ENCODE assay signal across 10 cellular contexts in genomic region chr2:230794472-230794871, GRCh38.
DNase-seq lines count a peak whose midpoint lies in the region; ATAC-seq, FAIRE-seq and TF ChIP-seq lines count a peak whose summit lies in the region.
"Had no signal": no experiment of that assay in that cellular context is flagged by ENCODE, and none has a peak within 500 bp of the region (broad histone marks: within the 10 kb centered on the region; RNA-seq: fewer than 3 reads in every experiment).

No MANE protein-coding gene starts in this region.

- in situ Hi-C loops in mammary epithelial cell (cut with MboI; ENCODE audit: low sequenced_read_pairs in 2 of 2), result no loop called here

- dilution Hi-C loops in mammary epithelial cell (cut with HindIII; ENCODE audit: low sequenced_read_pairs), result loop anchor here (5.0 kb wide), 1 partner anchor 82 kb away; the partner anchor contains the start of gene CAB39

- H3K27me3 ChIP-seq in Peyer's patch (no peaks in the 10 kb centered on the region), mammary epithelial cell (ENCODE audit: insufficient read depth, low read length) (no peaks in the 10 kb centered on the region), osteoblast (ENCODE audit: insufficient read depth, low read length) (no peaks in the 10 kb centered on the region)

- H3K4me3 ChIP-seq in Peyer's patch, result no peak overlapping the region
- H3K4me3 ChIP-seq in mammary epithelial cell (replicated peaks in 1 of 3; ENCODE audit: insufficient read depth in 1 of 3, low read depth in 2 of 3, low read length in 3 of 3), result peak overlapping the region in 1 of 3 experiments; percentile 9
- H3K4me3 ChIP-seq in osteoblast (ENCODE audit: insufficient read depth, low read length), result peak overlapping the region; percentile 39

- no peak for ATAC-seq in GM21786 (IDR thresholded peaks at IDR 0.05; ENCODE audit: unreplicated experiment)

- H3K36me3 Mint-ChIP-seq in CD14-positive monocyte, result peaks cover 48 to 52% of the 10 kb centered on the region in 2 donors

- peaks cover 57% of the 10 kb centered on the region for H3K4me1 Mint-ChIP-seq in CD14-positive monocyte

- H3K36me3 ChIP-seq in Peyer's patch (peaks cover 0 to 38% (median 0%) of the 10 kb centered on the region in 3 donors), mammary epithelial cell (ENCODE audit: insufficient read depth, low read length) (peaks cover 32% of the 10 kb centered on the region), osteoblast (ENCODE audit: insufficient read depth, low read length) (peaks cover 26% of the 10 kb centered on the region)

- no peaks in the 10 kb centered on the region for H4K20me1 ChIP-seq in mammary epithelial cell (ENCODE audit: insufficient read depth, low read length)
- peaks cover 13% of the 10 kb centered on the region for H4K20me1 ChIP-seq in osteoblast (ENCODE audit: insufficient read depth, low read length)

- H3K27me3 Mint-ChIP-seq in CD14-positive monocyte (ENCODE audit: low read depth in 3 of 3), result peaks cover 0 to 3% (median 0%) of the 10 kb centered on the region in 3 donors

- peaks cover 0 to 26% (median 3%) of the 10 kb centered on the region in 4 donors for H3K4me1 ChIP-seq in Peyer's patch
- H3K4me1 ChIP-seq in mammary epithelial cell (ENCODE audit: insufficient read depth, low read length), result peaks cover 54% of the 10 kb centered on the region
- peaks cover 52% of the 10 kb centered on the region for H3K4me1 ChIP-seq in osteoblast (ENCODE audit: insufficient read depth, low read length)

- H3K79me2 ChIP-seq in mammary epithelial cell (ENCODE audit: insufficient read depth, low read length), result peaks cover 79% of the 10 kb centered on the region
- peaks cover 60% of the 10 kb centered on the region for H3K79me2 ChIP-seq in osteoblast (ENCODE audit: insufficient read depth, low read length)

- H3K27ac ChIP-seq in Peyer's patch (peak overlapping the region; percentile 46 to 83 (median 66)), mammary epithelial cell (ENCODE audit: insufficient read depth, low read depth, low read length) (peak overlapping the region; percentile 93), osteoblast (ENCODE audit: low read depth, low read length) (peak overlapping the region; percentile 96)

- 42% methylated on average over 6 of the region's 6 CpGs for WGBS in mammary epithelial cell (ENCODE audit: low coverage, missing lambda C conversion rate)

- no peak for TF ChIP-seq POLR2A in Peyer's patch (IDR thresholded peaks at IDR 0.05)

- no peak overlapping the region for H2AFZ ChIP-seq in mammary epithelial cell (ENCODE audit: low read depth, low read length)
- no peak overlapping the region for H2AFZ ChIP-seq in osteoblast (ENCODE audit: low read length)

- intact Hi-C loops in CD14-positive monocyte (cut with micrococcal nuclease), result loop anchor here (5.0 to 10.0 kb wide), 3 partner anchors 82 to 130 kb away; partner anchors contain the start of gene CAB39 (in 2 of the 2)
- intact Hi-C loops in mammary epithelial cell (cut with micrococcal nuclease), result loop anchor here (1.0 to 10.0 kb wide), 4 partner anchors 17 to 177 kb away; no protein-coding TSS in a partner anchor

- H3K4me3 Mint-ChIP-seq in CD14-positive monocyte, result peak overlapping the region; percentile 35 to 72

- no peak for DNase-seq in CD14-positive monocyte (ENCODE audit: low spot score)
- DNase-seq in Peyer's patch, result peak in 2 of 3 donors; percentile 35 to 56
- DNase-seq in mammary epithelial cell, result peak; percentile 20
- no peak for DNase-seq in osteoblast (ENCODE audit: insufficient read length, low spot score, missing footprints)
- DNase-seq in nucleus accumbens (lab: John Stamatoyannopoulos, UW), result no peak
- DNase-seq in HK-2 (ENCODE audit: unreplicated experiment), result no peak
- DNase-seq in D721Med (ENCODE audit: insufficient read length, low spot score), result no peak
- DNase-seq: NCI-H2171 treated with DMSO at 0.1 percent for 48 hours had no signal

- H3K9ac ChIP-seq in mammary epithelial cell (ENCODE audit: insufficient read depth, low read length), result peak overlapping the region; percentile 68

- CTCF ChIA-PET in mammary epithelial cell (lab: Charles Lee; ENCODE audit: low non-redundant PET), result no interaction called here

- H3K9me3 Mint-ChIP-seq in CD14-positive monocyte, result no peaks in the 10 kb centered on the region

- TF ChIP-seq CTCF in CD14-positive monocyte (IDR thresholded peaks at IDR 0.05) (no peak), Peyer's patch (IDR thresholded peaks at IDR 0.05) (no peak), mammary epithelial cell (conservative IDR thresholded peaks at IDR 0.05 in 1 of 2, IDR thresholded peaks at IDR 0.05 in 1 of 2; ENCODE audit: extremely low read depth in 1 of 2, insufficient read depth in 1 of 2, low read depth in 1 of 2, low read length in 2 of 2) (no peak), osteoblast (IDR thresholded peaks at IDR 0.05; ENCODE audit: extremely low read depth, low read depth, low read length) (no peak), D721Med (IDR thresholded peaks at IDR 0.05; ENCODE audit: insufficient read depth, missing control alignments) (no peak)

- H3K4me2 ChIP-seq in mammary epithelial cell (ENCODE audit: insufficient read depth, low read depth, low read length), result peak overlapping the region; percentile 69
- peak overlapping the region; percentile 73 for H3K4me2 ChIP-seq in osteoblast (ENCODE audit: insufficient read depth, low read length)

- BruUV-seq in mammary epithelial cell (replicated peaks; lab: Mats Ljungman, UMichigan), result TSS peak; percentile 38

- FAIRE-seq in D721Med (lab: Jason Lieb, UNC), result no peak
- FAIRE-seq: G401.6 had no signal

- H3K9me3 ChIP-seq in Peyer's patch (no peaks in the 10 kb centered on the region), mammary epithelial cell (replicated peaks; ENCODE audit: insufficient read depth, low read length) (peaks cover 13% of the 10 kb centered on the region), osteoblast (ENCODE audit: low read depth, low read length) (no peaks in the 10 kb centered on the region)

- peak overlapping the region; percentile 94 to 98 (median 97) for H3K27ac Mint-ChIP-seq in CD14-positive monocyte

Comparison
In these comparisons a context has a peak if more than half of its experiments do, and no peak if none do; other contexts are left out.
1. DNase-seq: peak in Peyer's patch (2 of 3) and mammary epithelial cell (single experiment); none in CD14-positive monocyte (single experiment), osteoblast (single experiment), nucleus accumbens (0 of 56), HK-2 (single experiment) and D721Med (single experiment).
2. Peak in every context shown above with its lines, with median percentiles within 50 percentile points of each other: H3K27ac ChIP-seq.